In the genomic region with DNA sequence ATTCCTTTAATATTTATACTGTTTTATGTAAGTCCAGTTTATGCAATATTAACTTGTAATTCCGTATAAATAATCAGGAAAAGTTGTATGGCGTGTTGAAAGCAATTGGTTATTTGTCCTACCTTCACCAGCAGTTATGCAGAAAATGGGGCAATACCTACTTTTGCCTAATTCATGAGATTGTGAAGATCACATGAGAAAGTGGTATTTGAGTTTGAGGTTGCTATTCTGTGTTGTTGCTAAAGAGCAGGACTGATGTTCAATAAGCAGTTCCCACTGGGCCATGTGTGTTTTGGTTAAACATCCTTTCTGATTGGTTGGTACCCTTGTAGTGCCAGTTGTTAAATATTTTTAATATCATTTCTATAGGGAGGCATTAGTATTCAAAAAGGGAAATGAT, we compare ENCODE assay signal across 14 cellular contexts. TPM values are rescaled to one million over a fixed set of nuclear protein-coding genes. Genes with fewer than 3 reads are reported as not detected.
A peak's percentile ranks its signal among the peaks of the same experiment; 100 is the strongest.
DNase-seq lines count a peak whose midpoint lies in the region; ATAC-seq and TF ChIP-seq lines count a peak whose summit lies in the region.
"Had no signal": no experiment of that assay in that cellular context is flagged by ENCODE, and none has a peak within 500 bp of the region (broad histone marks: within the 10 kb centered on the region; RNA-seq: fewer than 3 reads in every experiment).

No MANE protein-coding gene starts in this region.

- H3K9ac ChIP-seq in rectal smooth muscle tissue (ENCODE audit: low read length): no peak overlapping the region

- H3K27me3 ChIP-seq in rectal smooth muscle tissue (ENCODE audit: control insufficient read depth, insufficient read depth, low read length) (no peaks in the 10 kb centered on the region), ascending aorta (no peaks in the 10 kb centered on the region)
- H3K27me3 ChIP-seq: heart right ventricle had no signal

- H3K4me3 ChIP-seq in rectal smooth muscle tissue (ENCODE audit: low read length): peak overlapping the region; percentile 52
- H3K4me3 ChIP-seq in ascending aorta: peak overlapping the region in 1 of 2 donors; percentile 87
- H3K4me3 ChIP-seq: skin epidermis had no signal

- no peak overlapping the region for H3K27ac ChIP-seq in rectal smooth muscle tissue (ENCODE audit: low read depth, low read length)
- peak overlapping the region in 1 of 2 donors; percentile 39 for H3K27ac ChIP-seq in ascending aorta

- no peaks in the 10 kb centered on the region for H3K27me3 Mint-ChIP-seq in activated CD4-positive, alpha-beta T cell treated with anti-CD3 and anti-CD28 coated beads for 36 hours
- no peaks in the 10 kb centered on the region for H3K27me3 Mint-ChIP-seq in dendritic cell treated with granulocyte-macrophage colony-stimulating factor and Interleukin-4, amounts not matched to agents 40 ng/mL and 50 ng/mL, for 4 days

- no peaks in the 10 kb centered on the region for H3K9me3 Mint-ChIP-seq in activated CD4-positive, alpha-beta T cell treated with anti-CD3 and anti-CD28 coated beads for 36 hours (ENCODE audit: low read depth)
- H3K9me3 Mint-ChIP-seq in dendritic cell treated with granulocyte-macrophage colony-stimulating factor and Interleukin-4, amounts not matched to agents 40 ng/mL and 50 ng/mL, for 4 days: no peaks in the 10 kb centered on the region

- no peaks in the 10 kb centered on the region for H3K9me3 ChIP-seq in ascending aorta
- H3K9me3 ChIP-seq: heart right ventricle had no signal

- peak overlapping the region; percentile 4 for H3K27ac Mint-ChIP-seq in activated CD4-positive, alpha-beta T cell treated with anti-CD3 and anti-CD28 coated beads for 36 hours
- H3K27ac Mint-ChIP-seq in dendritic cell treated with granulocyte-macrophage colony-stimulating factor and Interleukin-4, amounts not matched to agents 40 ng/mL and 50 ng/mL, for 4 days: peak overlapping the region; percentile 76

- H3K4me1 ChIP-seq in rectal smooth muscle tissue (ENCODE audit: control insufficient read depth, insufficient read depth, low read length) (peaks cover 39% of the 10 kb centered on the region), ascending aorta (peaks cover 0 to 43% of the 10 kb centered on the region in 2 donors)

- ATAC-seq in activated CD4-positive, alpha-beta T cell treated with anti-CD3 and anti-CD28 coated beads for 36 hours: no peak
- no peak for ATAC-seq in GM21717 (IDR thresholded peaks at IDR 0.05; ENCODE audit: unreplicated experiment)
- ATAC-seq: heart right ventricle, left cardiac atrium had no signal

- peaks cover 4% of the 10 kb centered on the region for H3K36me3 Mint-ChIP-seq in activated CD4-positive, alpha-beta T cell treated with anti-CD3 and anti-CD28 coated beads for 36 hours (ENCODE audit: low read depth)
- peaks cover 27% of the 10 kb centered on the region for H3K36me3 Mint-ChIP-seq in dendritic cell treated with granulocyte-macrophage colony-stimulating factor and Interleukin-4, amounts not matched to agents 40 ng/mL and 50 ng/mL, for 4 days (ENCODE audit: low read depth)

- POLR2A ChIA-PET in activated CD4-positive, alpha-beta T cell treated with anti-CD3 and anti-CD28 coated beads for 36 hours (lab: Charles Lee): interaction anchor here (0.7 kb wide), 1 partner anchor 31 kb away, joined by 3 read pairs; no protein-coding TSS in a partner anchor

- CTCF ChIA-PET in activated CD4-positive, alpha-beta T cell treated with anti-CD3 and anti-CD28 coated beads for 36 hours (lab: Charles Lee): no interaction called here

- H3K4me1 Mint-ChIP-seq in activated CD4-positive, alpha-beta T cell treated with anti-CD3 and anti-CD28 coated beads for 36 hours: peaks cover 79% of the 10 kb centered on the region
- peaks cover 80% of the 10 kb centered on the region for H3K4me1 Mint-ChIP-seq in dendritic cell treated with granulocyte-macrophage colony-stimulating factor and Interleukin-4, amounts not matched to agents 40 ng/mL and 50 ng/mL, for 4 days (ENCODE audit: low read depth)

- intact Hi-C loops in activated CD4-positive, alpha-beta T cell treated with anti-CD3 and anti-CD28 coated beads for 36 hours (cut with DNase I, micrococcal nuclease): loop anchor here (5.0 to 10.0 kb wide), 4 partner anchors 144 to 1003 kb away; a partner anchor contains a TSS
- intact Hi-C loops in dendritic cell treated with granulocyte-macrophage colony-stimulating factor and Interleukin-4, amounts not matched to agents 40 ng/mL and 50 ng/mL, for 4 days (cut with micrococcal nuclease): loop anchor here (5.0 kb wide), 1 partner anchor 51 kb away; no protein-coding TSS in a partner anchor
- intact Hi-C loops in ascending aorta (cut with DNase I): loop anchor here (5.0 to 10.0 kb wide), 2 partner anchors 117 to 1186 kb away; a partner anchor contains a TSS

- no peak for TF ChIP-seq CTCF in ascending aorta (IDR thresholded peaks at IDR 0.05)

- DNase-seq in activated CD4-positive, alpha-beta T cell treated with anti-CD3 and anti-CD28 coated beads for 36 hours: no peak
- no peak for DNase-seq in activated CD4-positive, alpha-beta T cell treated with anti-CD3 and anti-CD28 coated beads for 48 hours
- DNase-seq in MV-4-11 (lab: John Stamatoyannopoulos, UW) (peak; percentile 21), ascending aorta (ENCODE audit: low spot score in 2 of 2) (no peak), kidney tubule cell (ENCODE audit: low spot score) (no peak)
- DNase-seq: heart right ventricle, left cardiac atrium, NCI-H187, NCI-H748 treated with DMSO at 0.1 percent for 48 hours, substantia nigra had no signal

- H3K4me3 Mint-ChIP-seq in activated CD4-positive, alpha-beta T cell treated with anti-CD3 and anti-CD28 coated beads for 36 hours: no peak overlapping the region
- H3K4me3 Mint-ChIP-seq in dendritic cell treated with granulocyte-macrophage colony-stimulating factor and Interleukin-4, amounts not matched to agents 40 ng/mL and 50 ng/mL, for 4 days: peak overlapping the region; percentile 45

- H3K36me3 ChIP-seq in rectal smooth muscle tissue (ENCODE audit: control insufficient read depth, insufficient read depth, low read length) (no peaks in the 10 kb centered on the region), ascending aorta (no peaks in the 10 kb centered on the region)
- H3K36me3 ChIP-seq: heart right ventricle had no signal

RNA-seq across cellular contexts. Expression of a gene that starts 3.2 kb away (rescaled TPM):
- 10 to 100 TPM; 18.6 to 19.3 TPM for total RNA-seq in activated CD4-positive, alpha-beta T cell treated with anti-CD3 and anti-CD28 coated beads for 36 hours
- total RNA-seq in ascending aorta: 13.9 TPM
